Comparison of ENCODE assay signal across 22 cellular contexts in genomic region chr6:56535626-56536025, GRCh38.
DNase-seq lines count a peak whose midpoint lies in the region; ATAC-seq and TF ChIP-seq lines count a peak whose summit lies in the region.
"Had no signal": no experiment of that assay in that cellular context is flagged by ENCODE, and none has a peak within 500 bp of the region (broad histone marks: within the 10 kb centered on the region; RNA-seq: fewer than 3 reads in every experiment).

No MANE protein-coding gene starts in this region.

- ATAC-seq in GM23338 (no peak), thoracic aorta (ENCODE audit: insufficient number of reproducible peaks, low FRiP score, low read depth) (no peak), HG03196 (IDR thresholded peaks at IDR 0.05; ENCODE audit: unreplicated experiment) (no peak), GM19467 (IDR thresholded peaks at IDR 0.05; ENCODE audit: unreplicated experiment) (no peak)

- TF ChIP-seq CTCF in GM23338 (conservative IDR thresholded peaks at IDR 0.05; ENCODE audit: low read depth in 2 of 2) = no peak
- TF ChIP-seq CTCF in dorsolateral prefrontal cortex (IDR thresholded peaks at IDR 0.05 in 54 of 56, conservative IDR thresholded peaks at IDR 0.05 in 2 of 56; ENCODE audit: low read depth in 1 of 56, partially characterized antibody in 56 of 56) = no peak
- no peak for TF ChIP-seq CTCF in mesothelial cell of epicardium (IDR thresholded peaks at IDR 0.05; ENCODE audit: unreplicated experiment)
- no peak for TF ChIP-seq CTCF in thoracic aorta (IDR thresholded peaks at IDR 0.05)

- H3K4me3 ChIP-seq in GM23338 (no peak overlapping the region), dorsolateral prefrontal cortex (no peak overlapping the region), thoracic aorta (peak overlapping the region; percentile 76)
- H3K4me3 ChIP-seq: BLaER1 treated with 17β-estradiol and CSF1 and Interleukin-3, amounts not matched to agents 10 nM and 100 nM; Peyer's patch had no signal

- no peak overlapping the region for H3K27ac ChIP-seq in GM23338 (ENCODE audit: low read depth)
- H3K27ac ChIP-seq in dorsolateral prefrontal cortex = peak overlapping the region in 50 of 59 donors; percentile 1 to 80 (median 58)
- H3K27ac ChIP-seq in thoracic aorta = no peak overlapping the region
- H3K27ac ChIP-seq: BLaER1 treated with 17β-estradiol and CSF1 and Interleukin-3, amounts not matched to agents 10 nM and 100 nM; KMS-11; Peyer's patch had no signal

- H3K9me3 Mint-ChIP-seq in GM23338 (no peaks in the 10 kb centered on the region), mesothelial cell of epicardium (no peaks in the 10 kb centered on the region)
- H3K9me3 Mint-ChIP-seq: CD4-positive, alpha-beta memory T cell had no signal

- no peaks in the 10 kb centered on the region for H3K9me3 ChIP-seq in thoracic aorta
- H3K9me3 ChIP-seq: BLaER1 treated with 17β-estradiol and CSF1 and Interleukin-3, amounts not matched to agents 10 nM and 100 nM; Caco-2; Peyer's patch had no signal

- H3K27me3 ChIP-seq in GM23338 (ENCODE audit: insufficient read depth) = no peaks in the 10 kb centered on the region
- no peaks in the 10 kb centered on the region for H3K27me3 ChIP-seq in dorsolateral prefrontal cortex
- H3K27me3 ChIP-seq in thoracic aorta (replicated peaks; ENCODE audit: insufficient read depth) = no peaks in the 10 kb centered on the region
- H3K27me3 ChIP-seq: BLaER1 treated with 17β-estradiol and CSF1 and Interleukin-3, amounts not matched to agents 10 nM and 100 nM; Peyer's patch had no signal

- no peaks in the 10 kb centered on the region for H3K9me2 ChIP-seq in GM23338 (ENCODE audit: insufficient read depth)

- H3K27ac Mint-ChIP-seq in GM23338 (no peak overlapping the region), mesothelial cell of epicardium (peak overlapping the region; percentile 37)
- H3K27ac Mint-ChIP-seq: CD4-positive, alpha-beta memory T cell had no signal

- H3K36me3 Mint-ChIP-seq in GM23338 (ENCODE audit: low read depth) = peaks cover 8% of the 10 kb centered on the region; the same call in 1 of the 3 replicates
- H3K36me3 Mint-ChIP-seq in mesothelial cell of epicardium = peaks cover 17% of the 10 kb centered on the region
- H3K36me3 Mint-ChIP-seq: CD4-positive, alpha-beta memory T cell had no signal

- no peaks in the 10 kb centered on the region for H3F3A ChIP-seq in GM23338 (replicated peaks; ENCODE audit: low read depth)

- H3K36me3 ChIP-seq in GM23338 (ENCODE audit: insufficient read depth) = no peaks in the 10 kb centered on the region
- peaks cover 30% of the 10 kb centered on the region for H3K36me3 ChIP-seq in thoracic aorta

- H3K4me3 Mint-ChIP-seq in GM23338 (no peak overlapping the region), mesothelial cell of epicardium (no peak overlapping the region)
- H3K4me3 Mint-ChIP-seq: CD4-positive, alpha-beta memory T cell had no signal

- H3K4me1 ChIP-seq in GM23338 (ENCODE audit: insufficient read depth) (peaks cover 27% of the 10 kb centered on the region), thoracic aorta (ENCODE audit: control insufficient read depth in 1 of 2, low read depth in 2 of 2) (peaks cover 26 to 66% of the 10 kb centered on the region in 2 donors)

- H3K27me3 Mint-ChIP-seq in GM23338 (ENCODE audit: insufficient read depth, low read depth, poor library complexity) = no peaks in the 10 kb centered on the region
- no peaks in the 10 kb centered on the region for H3K27me3 Mint-ChIP-seq in mesothelial cell of epicardium (ENCODE audit: low read depth)

- intact Hi-C loops in dorsolateral prefrontal cortex (cut with DNase I) = no loop called here

- H3K79me2 ChIP-seq in GM23338 (replicated peaks; ENCODE audit: insufficient read depth) = peaks cover 28% of the 10 kb centered on the region

- DNase-seq in GM23338 (ENCODE audit: low spot score) (no peak), dorsolateral prefrontal cortex (no peak), mesothelial cell of epicardium (ENCODE audit: low spot score in 2 of 2, unreplicated experiment in 2 of 2) (no peak), thoracic aorta (ENCODE audit: low spot score) (no peak), foreskin melanocyte (no peak)
- DNase-seq: 8988T; Caco-2; CD4-positive, alpha-beta memory T cell; DMS 273 treated with DMSO at 0.1 percent for 48 hours; DMS79 treated with DMSO at 0.1 percent for 48 hours; GOT3; HCEC 1CT; IMR-90; NCI-H1105 treated with DMSO at 0.1 percent for 48 hours; NCI-H2171 treated with DMSO at 0.1 percent for 48 hours; NCI-H524 treated with DMSO at 0.1 percent for 48 hours; NCI-H82; Peyer's patch had no signal

- H4K20me1 ChIP-seq in GM23338 (replicated peaks; ENCODE audit: insufficient read depth) = no peaks in the 10 kb centered on the region

- peaks cover 30% of the 10 kb centered on the region for H3K4me1 Mint-ChIP-seq in GM23338
- H3K4me1 Mint-ChIP-seq in mesothelial cell of epicardium = peaks cover 70% of the 10 kb centered on the region
- H3K4me1 Mint-ChIP-seq: CD4-positive, alpha-beta memory T cell had no signal

- H2AFZ ChIP-seq in GM23338 = no peak overlapping the region

- H3K4me2 ChIP-seq in GM23338 = peak overlapping the region; percentile 44; the same call in 1 of the 2 replicates
- H3K4me2 ChIP-seq: BLaER1 treated with 17β-estradiol and CSF1 and Interleukin-3, amounts not matched to agents 10 nM and 100 nM; KMS-11 had no signal

TF ChIP-seq in GM23338, 12 proteins besides CTCF, POLR2A, EP300 and RAD21:
- no peak for TF ChIP-seq CREB1 (CRISPR knock-in tag; IDR thresholded peaks at IDR 0.05; ENCODE audit: low read depth)
- no peak for TF ChIP-seq NANOG (IDR thresholded peaks at IDR 0.05; ENCODE audit: borderline replicate concordance)
- TF ChIP-seq ZNF462 (CRISPR knock-in tag; IDR thresholded peaks at IDR 0.05) = no peak
- no peak for TF ChIP-seq ZNF331 (CRISPR knock-in tag; IDR thresholded peaks at IDR 0.05; ENCODE audit: low read depth)

Comparison
In these comparisons a context has a peak if more than half of its experiments do, and no peak if none do; other contexts are left out.
1. H3K27ac ChIP-seq: peak in dorsolateral prefrontal cortex (50 of 59); none in GM23338 (single experiment) and thoracic aorta (0 of 2).